3 cellular contexts compared by ENCODE assay signal in the genomic region with DNA sequence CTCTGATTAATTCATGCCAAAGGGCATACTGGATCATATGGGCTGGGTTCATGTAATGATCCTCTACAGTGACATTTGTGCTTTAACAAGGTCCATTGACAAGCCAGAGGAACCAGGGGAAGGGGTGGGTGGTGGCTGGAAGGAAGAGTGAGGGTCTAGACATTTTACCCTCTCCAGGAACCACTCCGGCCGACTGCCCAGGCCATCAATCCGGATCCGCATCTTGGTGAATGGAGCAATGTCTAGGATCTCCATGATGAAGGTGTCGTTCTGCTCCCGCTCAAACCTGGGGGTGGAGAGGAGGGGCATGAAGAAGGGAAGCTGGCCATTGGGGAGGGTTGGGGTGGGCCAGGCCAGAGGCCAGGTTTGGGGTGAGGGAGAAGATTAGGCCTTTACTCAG.
"Had no signal": no experiment of that assay in that cellular context is flagged by ENCODE, and none has a peak within 500 bp of the region (broad histone marks: within the 10 kb centered on the region; RNA-seq: fewer than 3 reads in every experiment).

No MANE protein-coding gene starts in this region.

- H3K4me3 ChIP-seq: GM12878 had no signal

- DNase-seq: GDM1, GF-D8 had no signal

- ATAC-seq: GM12878 had no signal
